In the genomic region with DNA sequence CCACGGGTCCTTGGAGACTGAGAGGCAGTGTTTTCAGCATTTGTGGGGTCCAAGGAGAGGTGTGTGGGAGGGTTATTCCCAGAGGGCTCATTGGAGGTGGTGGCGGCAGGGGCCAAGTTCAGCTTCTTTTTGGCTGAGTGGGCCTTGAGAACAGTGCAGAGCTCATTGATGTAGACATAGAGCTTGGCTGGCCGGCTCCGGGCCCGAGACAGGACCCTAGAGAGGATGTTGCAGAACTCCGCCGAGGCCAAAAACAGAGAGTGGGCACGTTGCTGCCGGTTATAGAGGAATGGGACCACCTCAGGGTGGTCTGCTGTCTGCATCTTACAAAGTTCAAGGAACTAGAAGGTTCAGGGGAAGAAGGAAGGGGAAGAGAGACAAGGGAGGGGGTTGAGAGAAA, we compare ENCODE assay signal across 9 cellular contexts. TPM values are rescaled to one million over a fixed set of nuclear protein-coding genes. Genes with fewer than 3 reads are reported as not detected.
DNase-seq lines count a peak whose midpoint lies in the region; ATAC-seq and TF ChIP-seq lines count a peak whose summit lies in the region.
"Had no signal": no experiment of that assay in that cellular context is flagged by ENCODE, and none has a peak within 500 bp of the region (broad histone marks: within the 10 kb centered on the region; RNA-seq: fewer than 3 reads in every experiment).

No MANE protein-coding gene starts in this region.

- H3K4me3 ChIP-seq in HCT116 (replicated peaks in 1 of 2; ENCODE audit: low read depth in 1 of 2, low read length in 2 of 2) (peak overlapping the region in 1 of 2 experiments; percentile 86; a peak in 2 of 4 replicates), fibroblast of pulmonary artery (replicated peaks; ENCODE audit: low read depth, low read length) (peak overlapping the region; percentile 87), smooth muscle cell (no peak overlapping the region)

- TF ChIP-seq RAD21 in HCT116 (IDR thresholded peaks at IDR 0.05; ENCODE audit: low read depth) = no peak

- 85% methylated on average over 9 of the region's 9 CpGs for WGBS in smooth muscle cell (ENCODE audit: low lambda C conversion rate)

- H4K20me1 ChIP-seq in HCT116 (ENCODE audit: insufficient read depth) (no peaks in the 10 kb centered on the region), smooth muscle cell (ENCODE audit: low read depth) (peaks cover 4% of the 10 kb centered on the region)

- no peak overlapping the region for H2AFZ ChIP-seq in HCT116 (ENCODE audit: low read depth, low read length, poor library complexity, severe bottlenecking)
- no peak overlapping the region for H2AFZ ChIP-seq in smooth muscle cell (ENCODE audit: low read depth)

- peaks cover 45% of the 10 kb centered on the region for H3F3A ChIP-seq in smooth muscle cell (ENCODE audit: low read depth)

- TF ChIP-seq CTCF in HCT116 (IDR thresholded peaks at IDR 0.05 in 2 of 3, conservative IDR thresholded peaks at IDR 0.05 in 1 of 3; ENCODE audit: borderline replicate concordance in 1 of 3, insufficient read depth in 1 of 3, low read depth in 2 of 3, low read length in 2 of 3) (no peak), fibroblast of pulmonary artery (IDR thresholded peaks at IDR 0.05; ENCODE audit: low read length, missing control alignments) (no peak), smooth muscle cell (IDR thresholded peaks at IDR 0.05; ENCODE audit: borderline replicate concordance, insufficient read depth, poor library complexity, severe bottlenecking) (no peak)

- peaks cover 32% of the 10 kb centered on the region for H3K36me3 Mint-ChIP-seq in T-cell

- DNase-seq in HCT116 (ENCODE audit: low read depth, low spot score) (no peak), T-cell (no peak), fibroblast of pulmonary artery (ENCODE audit: low read depth) (no peak), smooth muscle cell (lab: John Stamatoyannopoulos, UW; ENCODE audit: unreplicated experiment) (no peak), HuH-7 (ENCODE audit: low spot score) (no peak), SW 1271 (lab: John Stamatoyannopoulos, UW) (no peak)
- DNase-seq: hippocampal formation, NCI-H748 treated with DMSO at 0.1 percent for 48 hours had no signal

- peak overlapping the region; percentile 94; the same call in 1 of the 2 replicates for H3K9ac ChIP-seq in HCT116 (ENCODE audit: low read length)
- peak overlapping the region; percentile 86 for H3K9ac ChIP-seq in smooth muscle cell (ENCODE audit: low read depth)

- H3K27ac ChIP-seq in HCT116 (ENCODE audit: low read depth, low read length) (peak overlapping the region; percentile 57; the same call in 1 of the 2 replicates), smooth muscle cell (ENCODE audit: low read depth) (peak overlapping the region; percentile 97)

- H3K4me1 ChIP-seq in HCT116 (ENCODE audit: control insufficient read depth in 1 of 2, insufficient read depth in 2 of 2, low read length in 2 of 2) (peaks cover 30 to 60% of the 10 kb centered on the region in 2 experiments), smooth muscle cell (ENCODE audit: low read depth) (peaks cover 36% of the 10 kb centered on the region)

- H3K4me2 ChIP-seq in HCT116 (ENCODE audit: low read length) (peak overlapping the region; percentile 100), smooth muscle cell (peak overlapping the region; percentile 96)

- BruUV-seq in HCT116 (replicated peaks; lab: Mats Ljungman, UMichigan) = no TSS peak

- CTCF ChIA-PET in HCT116 (lab: Charles Lee) = no interaction called here
- CTCF ChIA-PET in T-cell (lab: Charles Lee) = no interaction called here

- H3K9me2 ChIP-seq in HCT116 (ENCODE audit: insufficient read depth) = no peaks in the 10 kb centered on the region

- H3K27ac Mint-ChIP-seq in T-cell = peak overlapping the region; percentile 78 to 82

- H3K36me3 ChIP-seq in HCT116 (ENCODE audit: control insufficient read depth in 1 of 2, insufficient read depth in 2 of 2, low read length in 2 of 2) = peaks cover 22 to 29% of the 10 kb centered on the region in 2 experiments; a peak in 3 of 4 replicates
- no peaks in the 10 kb centered on the region for H3K36me3 ChIP-seq in smooth muscle cell (ENCODE audit: low read depth)

- peaks cover 67 to 76% (median 71%) of the 10 kb centered on the region in 3 donors for H3K4me1 Mint-ChIP-seq in T-cell

- H3K79me2 ChIP-seq in HCT116 (ENCODE audit: insufficient read depth, low read length) = peaks cover 41% of the 10 kb centered on the region
- H3K79me2 ChIP-seq in smooth muscle cell (ENCODE audit: low read depth) = peaks cover 26% of the 10 kb centered on the region

- POLR2A ChIA-PET in HCT116 (lab: Charles Lee) (no interaction called here), T-cell (lab: Charles Lee) (interaction anchor here in 1 of 2 donors (0.6 kb wide), 1 partner anchor 1363 kb away, joined by 3 read pairs; no protein-coding TSS in a partner anchor)

- H3K27me3 ChIP-seq in HCT116 (ENCODE audit: insufficient read depth, low read length) (no peaks in the 10 kb centered on the region), smooth muscle cell (ENCODE audit: low read depth) (no peaks in the 10 kb centered on the region)

- no peaks in the 10 kb centered on the region for H3K27me3 Mint-ChIP-seq in T-cell

- no peak for ATAC-seq in HCT116
- no peak for ATAC-seq in T-cell (replicated peaks in 1 of 4)
- ATAC-seq in activated CD4-positive, CD25-positive, alpha-beta regulatory T cell treated with anti-CD3 and anti-CD28 coated beads, Interleukin-2, amount 50 U/mL, for 24 hours = no peak

- intact Hi-C loops in HCT116 (cut with micrococcal nuclease) = no loop called here

- RAD21 ChIA-PET in HCT116 (lab: Charles Lee; ENCODE audit: low non-redundant PET in 1 of 2, low total read pairs in 2 of 2, uncharacterized antibody in 2 of 2, unreplicated experiment in 2 of 2) = no interaction called here

- TF ChIP-seq POLR2A in HCT116 (IDR thresholded peaks at IDR 0.05; ENCODE audit: borderline replicate concordance, extremely low read depth, insufficient read depth, insufficient read length) = no peak

- H3K9me3 ChIP-seq in HCT116 (ENCODE audit: control insufficient read depth in 1 of 2, insufficient read depth in 1 of 2, low read depth in 1 of 2, low read length in 2 of 2) (no peaks in the 10 kb centered on the region), smooth muscle cell (replicated peaks; ENCODE audit: low read depth) (no peaks in the 10 kb centered on the region)

- peak overlapping the region; percentile 77 to 100 (median 99) for H3K4me3 Mint-ChIP-seq in T-cell

- no peaks in the 10 kb centered on the region for H3K9me3 Mint-ChIP-seq in T-cell

TF ChIP-seq in HCT116, 20 proteins besides CTCF, POLR2A, EP300 and RAD21:
- no peak for TF ChIP-seq POLR2AphosphoS5 (IDR thresholded peaks at IDR 0.05; ENCODE audit: low read depth, low read length)
- TF ChIP-seq TCF7L2 (IDR thresholded peaks at IDR 0.05; ENCODE audit: borderline replicate concordance, extremely low read depth, insufficient read depth, insufficient read length) = no peak
- TF ChIP-seq ZFX (IDR thresholded peaks at IDR 0.05) = no peak
- no peak for TF ChIP-seq EZH2 (IDR thresholded peaks at IDR 0.05)
- TF ChIP-seq, protein P1, sequence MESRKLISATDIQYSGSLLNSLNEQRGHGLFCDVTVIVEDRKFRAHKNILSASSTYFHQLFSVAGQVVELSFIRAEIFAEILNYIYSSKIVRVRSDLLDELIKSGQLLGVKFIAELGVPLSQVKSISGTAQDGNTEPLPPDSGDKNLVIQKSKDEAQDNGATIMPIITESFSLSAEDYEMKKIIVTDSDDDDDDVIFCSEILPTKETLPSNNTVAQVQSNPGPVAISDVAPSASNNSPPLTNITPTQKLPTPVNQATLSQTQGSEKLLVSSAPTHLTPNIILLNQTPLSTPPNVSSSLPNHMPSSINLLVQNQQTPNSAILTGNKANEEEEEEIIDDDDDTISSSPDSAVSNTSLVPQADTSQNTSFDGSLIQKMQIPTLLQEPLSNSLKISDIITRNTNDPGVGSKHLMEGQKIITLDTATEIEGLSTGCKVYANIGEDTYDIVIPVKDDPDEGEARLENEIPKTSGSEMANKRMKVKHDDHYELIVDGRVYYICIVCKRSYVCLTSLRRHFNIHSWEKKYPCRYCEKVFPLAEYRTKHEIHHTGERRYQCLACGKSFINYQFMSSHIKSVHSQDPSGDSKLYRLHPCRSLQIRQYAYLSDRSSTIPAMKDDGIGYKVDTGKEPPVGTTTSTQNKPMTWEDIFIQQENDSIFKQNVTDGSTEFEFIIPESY (IDR thresholded peaks at IDR 0.05; ENCODE audit: extremely low read depth, insufficient replicate concordance, low read length) = no peak
- no peak for TF ChIP-seq SIN3A (IDR thresholded peaks at IDR 0.05; ENCODE audit: low read depth)
- TF ChIP-seq, protein P2, sequence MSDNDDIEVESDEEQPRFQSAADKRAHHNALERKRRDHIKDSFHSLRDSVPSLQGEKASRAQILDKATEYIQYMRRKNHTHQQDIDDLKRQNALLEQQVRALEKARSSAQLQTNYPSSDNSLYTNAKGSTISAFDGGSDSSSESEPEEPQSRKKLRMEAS (IDR thresholded peaks at IDR 0.05) = no peak

RNA-seq across cellular contexts. Expression of a gene that starts 1.5 kb away (rescaled TPM):
- 64.9 TPM for total RNA-seq in HCT116 (2021; ENCODE audit: unreplicated experiment)
- 45.6 and 54.5 TPM in 2 replicates for polyA plus RNA-seq in HCT116 (2012)
- 10 to 100 TPM; 36.3 to 91.4 (median 87.7) TPM for total RNA-seq in T-cell
- total RNA-seq in smooth muscle cell = 19.0 and 23.7 TPM in 2 replicates
- 38.3 and 51.3 TPM in 2 replicates for polyA plus RNA-seq in smooth muscle cell

RNA-seq across cellular contexts. Expression of a gene that starts 3.7 kb away (rescaled TPM):
- total RNA-seq in HCT116 (2021; ENCODE audit: unreplicated experiment) (11.7 TPM), T-cell (10 to 100 TPM; 17.6 to 32.0 (median 26.3) TPM), smooth muscle cell (9.6 and 11.0 TPM in 2 replicates)
- polyA plus RNA-seq in HCT116 (2012) = 15.6 and 18.7 TPM in 2 replicates
- 22.9 and 24.9 TPM in 2 replicates for polyA plus RNA-seq in smooth muscle cell

RNA-seq across cellular contexts. Expression of a gene that starts 7.3 kb away (rescaled TPM):
- total RNA-seq in HCT116 (2021; ENCODE audit: unreplicated experiment) (80.1 TPM), T-cell (100 to 1,000 TPM; 224 to 271 (median 254) TPM), smooth muscle cell (30.2 and 34.7 TPM in 2 replicates)
- 37.1 and 38.1 TPM in 2 replicates for polyA plus RNA-seq in HCT116 (2012)
- polyA plus RNA-seq in smooth muscle cell = 75.9 and 81.6 TPM in 2 replicates

RNA-seq across cellular contexts. Expression of a gene that starts 22.5 kb away (rescaled TPM):
- total RNA-seq in HCT116 (2021; ENCODE audit: unreplicated experiment) = 53.4 TPM
- 45.4 and 48.4 TPM in 2 replicates for polyA plus RNA-seq in HCT116 (2012)
- total RNA-seq in T-cell = 10 to 100 TPM; 55.9 to 72.0 (median 66.0) TPM
- 21.8 and 31.9 TPM in 2 replicates for total RNA-seq in smooth muscle cell
- polyA plus RNA-seq in smooth muscle cell = 55.6 and 58.7 TPM in 2 replicates

RNA-seq across cellular contexts. Expression of a gene that starts 31.8 kb away (rescaled TPM):
- total RNA-seq in HCT116 (2021; ENCODE audit: unreplicated experiment) (90.5 TPM), T-cell (10 to 100 TPM; 16.1 to 51.4 (median 40.5) TPM), smooth muscle cell (21.4 and 33.8 TPM in 2 replicates)
- 60.4 and 84.0 TPM in 2 replicates for polyA plus RNA-seq in HCT116 (2012)
- 23.1 and 24.0 TPM in 2 replicates for polyA plus RNA-seq in smooth muscle cell
